In the genomic region with DNA sequence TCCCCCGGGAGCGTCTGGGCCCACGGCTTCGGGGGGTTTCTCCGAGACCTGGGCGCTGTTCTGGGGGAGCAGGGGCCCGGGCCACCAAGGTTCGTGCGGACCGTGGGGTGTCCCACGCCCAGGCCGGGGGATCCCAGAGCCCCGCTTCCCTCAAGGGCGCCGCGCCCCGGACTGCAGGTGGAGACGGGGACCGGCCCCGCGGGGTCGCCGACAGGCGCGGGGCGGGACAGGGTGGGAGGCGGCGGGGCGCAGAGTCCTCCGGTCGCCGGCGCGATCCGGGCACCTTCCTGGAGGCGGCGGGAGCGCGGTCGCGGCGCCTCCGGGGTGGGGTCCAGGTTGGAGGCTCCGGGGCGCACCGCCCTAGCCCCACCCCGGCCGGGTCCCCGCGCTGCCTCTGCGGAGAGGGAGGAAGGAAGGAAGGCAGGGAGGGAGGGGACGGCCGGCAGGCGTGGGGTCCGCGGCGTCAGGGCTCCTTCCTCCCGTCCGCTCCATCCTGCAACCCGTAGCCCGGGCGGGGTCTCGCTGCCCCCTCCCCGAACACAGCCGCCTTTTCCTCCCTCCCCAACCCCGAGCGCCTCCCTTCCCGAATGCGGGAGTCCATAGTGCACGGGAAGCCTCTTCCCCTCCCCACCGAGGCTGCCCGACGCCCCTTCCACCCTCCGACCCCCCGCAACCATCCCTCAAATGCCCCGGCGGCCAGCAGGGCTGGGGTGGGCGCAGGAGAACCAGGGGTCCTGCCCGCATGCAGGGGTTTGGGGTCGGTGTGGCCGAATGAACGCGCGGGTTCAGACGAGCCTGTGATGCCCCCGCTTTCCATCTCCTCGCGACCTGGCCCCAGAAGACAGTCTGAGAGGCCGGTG, we compare ENCODE assay signal across 9 cellular contexts. TPM values are rescaled to one million over a fixed set of nuclear protein-coding genes. Genes with fewer than 3 reads are reported as not detected.
DNase-seq lines count a peak whose midpoint lies in the region; ATAC-seq and TF ChIP-seq lines count a peak whose summit lies in the region.
"Had no signal": no experiment of that assay in that cellular context is flagged by ENCODE, and none has a peak within 500 bp of the region (broad histone marks: within the 10 kb centered on the region; RNA-seq: fewer than 3 reads in every experiment).

No MANE protein-coding gene starts in this region.

- H3K36me3 Mint-ChIP-seq in naive thymus-derived CD8-positive, alpha-beta T cell: no peaks in the 10 kb centered on the region

- peaks cover 22% of the 10 kb centered on the region for H3K4me1 ChIP-seq in vagina

- peak overlapping the region in 2 of 10 donors; percentile 27 to 43 for H3K27ac Mint-ChIP-seq in naive thymus-derived CD8-positive, alpha-beta T cell

- peaks cover 15 to 28% (median 25%) of the 10 kb centered on the region in 4 donors for H3K4me1 Mint-ChIP-seq in naive thymus-derived CD8-positive, alpha-beta T cell

- H3K27ac ChIP-seq in coronary artery (no peak overlapping the region), vagina (no peak overlapping the region)
- H3K27ac ChIP-seq: KMS-11 had no signal

- intact Hi-C loops in vagina (cut with DNase I): loop anchor here (5.0 kb wide), 1 partner anchor 68 kb away; the partner anchor contains the start of genes ALG12 and CRELD2

- no peak for TF ChIP-seq CTCF in coronary artery (IDR thresholded peaks at IDR 0.05)
- no peak for TF ChIP-seq CTCF in vagina (IDR thresholded peaks at IDR 0.05)

- no peaks in the 10 kb centered on the region for H3K9me3 Mint-ChIP-seq in naive thymus-derived CD8-positive, alpha-beta T cell

- TF ChIP-seq POLR2A in vagina (IDR thresholded peaks at IDR 0.05): no peak

- H3K4me3 Mint-ChIP-seq in naive thymus-derived CD8-positive, alpha-beta T cell: peak overlapping the region; percentile 59 to 78 (median 70)

- H3K4me3 ChIP-seq in coronary artery: peak overlapping the region; percentile 70
- H3K4me3 ChIP-seq in vagina: peak overlapping the region; percentile 38 to 52

- no peaks in the 10 kb centered on the region for H3K36me3 ChIP-seq in vagina

- peaks cover 9% of the 10 kb centered on the region for H3K27me3 ChIP-seq in vagina

- peaks cover 0 to 5% (median 0%) of the 10 kb centered on the region in 5 donors for H3K27me3 Mint-ChIP-seq in naive thymus-derived CD8-positive, alpha-beta T cell

- H3K9me3 ChIP-seq in vagina: no peaks in the 10 kb centered on the region

- POLR2A ChIA-PET in naive thymus-derived CD8-positive, alpha-beta T cell (lab: Charles Lee): interaction anchor here (0.6 kb wide), 1 partner anchor 25 kb away, joined by 4 read pairs; no protein-coding TSS in a partner anchor

- DNase-seq in stimulated activated CD4-positive, alpha-beta T cell treated with anti-CD3 and anti-CD28 coated beads, Interleukin-15, amount 100 ng/mL, for 24 hours: peak; percentile 42
- no peak for DNase-seq in stimulated activated CD4-positive, alpha-beta T cell treated with anti-CD3 and anti-CD28 coated beads, Interleukin-4, amount 100 ng/mL, for 1 hour
- DNase-seq in coronary artery (ENCODE audit: low spot score) (no peak), vagina (ENCODE audit: extremely low spot score in 2 of 2) (no peak), mesenteric fat pad (ENCODE audit: low spot score) (no peak), NCI-H2081 (lab: John Stamatoyannopoulos, UW) (no peak), HUDEP-2 (lab: John Stamatoyannopoulos, UW; ENCODE audit: unreplicated experiment in 76 of 76) (no peak)
- DNase-seq in naive thymus-derived CD8-positive, alpha-beta T cell: peak in 2 of 10 donors; percentile 20 to 28

- ATAC-seq in naive thymus-derived CD8-positive, alpha-beta T cell: peak in 1 of 2 donors; percentile 2

RNA-seq across cellular contexts. Expression of gene ZBED4, which starts 4.3 kb away (rescaled TPM):
- total RNA-seq in naive thymus-derived CD8-positive, alpha-beta T cell: 10 to 100 TPM; 17.6 to 18.1 TPM
- 10 to 100 TPM in 1 of 3 donors, 1 to 10 TPM in 2; 5.5 to 11.4 (median 8.1) TPM for polyA plus RNA-seq in naive thymus-derived CD8-positive, alpha-beta T cell
- total RNA-seq in vagina (9.1 TPM), mesenteric fat pad (10.4 TPM)

RNA-seq across cellular contexts. Expression of gene BRD1, which starts 21.7 kb away (rescaled TPM):
- total RNA-seq in naive thymus-derived CD8-positive, alpha-beta T cell: 10 to 100 TPM; 80.9 to 86.8 TPM
- polyA plus RNA-seq in naive thymus-derived CD8-positive, alpha-beta T cell: 1 to 10 TPM; 1.9 to 3.7 (median 2.2) TPM
- 35.1 TPM for total RNA-seq in vagina
- 25.0 TPM for total RNA-seq in mesenteric fat pad
